ENCODE assay signal across 8 cellular contexts in genomic region chr2:113541200-113541983, GRCh38. TPM values are rescaled to one million over a fixed set of nuclear protein-coding genes. Genes with fewer than 3 reads are reported as not detected.
DNase-seq lines count a peak whose midpoint lies in the region; ATAC-seq and TF ChIP-seq lines count a peak whose summit lies in the region.
"Not testable (repeated sequence)": the region's sequence is repeated elsewhere in the genome, so short reads cannot be mapped to it uniquely, and the experiment has no call there.

No MANE protein-coding gene starts in this region.

- not testable (repeated sequence) for H3K4me1 ChIP-seq in lung (ENCODE audit: control insufficient read depth in 2 of 2, insufficient read depth in 2 of 2, low read length in 2 of 2); upper lobe of left lung

- peak overlapping the region; percentile 54 for H3K4me3 ChIP-seq in lung
- peak overlapping the region; percentile 55 to 70 (median 61) for H3K4me3 ChIP-seq in upper lobe of left lung

- H3K27ac ChIP-seq in lung (ENCODE audit: low read depth in 1 of 2, low read length in 1 of 2) (peak overlapping the region; percentile 66 to 92), upper lobe of left lung (peak overlapping the region; percentile 75 to 87 (median 80))

- DNase-seq in ELR (ENCODE audit: low read depth), result peak; percentile 38
- DNase-seq in RPMI8226, result peak; percentile 3
- DNase-seq in activated T-cell treated with anti-CD3 and anti-CD28 coated beads, Interleukin-2, amount 50 U/mL, for 1 hour, result peak; percentile 47
- DNase-seq in central memory CD4-positive, alpha-beta T cell, result peak; percentile 13
- peak in 35 of 42 donors; percentile 2 to 56 (median 17) for DNase-seq in head of caudate nucleus
- DNase-seq in lung (ENCODE audit: low spot score), result peak; percentile 47
- DNase-seq in retina, result peak; percentile 73
- DNase-seq in upper lobe of left lung, result peak; percentile 22 to 90

- H3K27me3 ChIP-seq in lung (ENCODE audit: control insufficient read depth, insufficient read depth); upper lobe of left lung: not testable (repeated sequence)

- 1% methylated on average over 45 to 72 of the region's 72 CpGs for WGBS in lung, 2 donors
- 2 to 3% methylated on average over 32 to 38 of the region's 72 CpGs for WGBS in upper lobe of left lung, 2 donors

- H3K9me3 ChIP-seq in lung (ENCODE audit: control insufficient read depth in 2 of 2, insufficient read depth in 1 of 2, low read length in 1 of 2); upper lobe of left lung: not testable (repeated sequence)

- intact Hi-C loops in head of caudate nucleus (cut with DNase I), result not testable (repeated sequence)

- TF ChIP-seq EP300 in upper lobe of left lung (IDR thresholded peaks at IDR 0.05), result not testable (repeated sequence)

- not testable (repeated sequence) for H3K36me3 ChIP-seq in lung (ENCODE audit: control insufficient read depth in 2 of 2, insufficient read depth in 2 of 2, low read length in 2 of 2); upper lobe of left lung

- ATAC-seq in lung (ENCODE audit: insufficient read depth, low FRiP score) (peak; percentile 59), upper lobe of left lung (ENCODE audit: low FRiP score in 2 of 2) (peak; percentile 64 to 85)

- peak in 2 of 4 donors; percentile 50 to 52 for TF ChIP-seq POLR2A in upper lobe of left lung (IDR thresholded peaks at IDR 0.05)

- not testable (repeated sequence) for TF ChIP-seq CTCF in lung (IDR thresholded peaks at IDR 0.05; ENCODE audit: control extremely low read depth, extremely low read depth); upper lobe of left lung (IDR thresholded peaks at IDR 0.05)

RNA-seq across cellular contexts. Expression of gene FOXD4L1, which starts 42.9 kb away (rescaled TPM):
- total RNA-seq in lung (under 1 TPM in 1 of 2 donors, not detected in 1; 0.34 TPM), upper lobe of left lung (1 to 10 TPM in 2 of 6 donors, under 1 TPM in 4; 0.22 to 1.6 (median 0.70) TPM)
- under 1 TPM; 0.03 to 0.28 TPM for polyA plus RNA-seq in lung

Comparison
In these comparisons a context has a peak if more than half of its experiments do, and no peak if none do; other contexts are left out.
1. Peak in every context shown above with its lines: DNase-seq, ATAC-seq, H3K4me3 ChIP-seq and H3K27ac ChIP-seq.
2. DNase-seq: peak in every context shown above with its lines; median percentile 73 in retina; 56 in upper lobe of left lung; 47 in activated T-cell treated with anti-CD3 and anti-CD28 coated beads, Interleukin-2, amount 50 U/mL, for 1 hour; 47 in lung; 38 in ELR; 17 in head of caudate nucleus; 13 in central memory CD4-positive, alpha-beta T cell; 3 in RPMI8226.